Comparison of ENCODE assay signal across 9 cellular contexts in the genomic region with DNA sequence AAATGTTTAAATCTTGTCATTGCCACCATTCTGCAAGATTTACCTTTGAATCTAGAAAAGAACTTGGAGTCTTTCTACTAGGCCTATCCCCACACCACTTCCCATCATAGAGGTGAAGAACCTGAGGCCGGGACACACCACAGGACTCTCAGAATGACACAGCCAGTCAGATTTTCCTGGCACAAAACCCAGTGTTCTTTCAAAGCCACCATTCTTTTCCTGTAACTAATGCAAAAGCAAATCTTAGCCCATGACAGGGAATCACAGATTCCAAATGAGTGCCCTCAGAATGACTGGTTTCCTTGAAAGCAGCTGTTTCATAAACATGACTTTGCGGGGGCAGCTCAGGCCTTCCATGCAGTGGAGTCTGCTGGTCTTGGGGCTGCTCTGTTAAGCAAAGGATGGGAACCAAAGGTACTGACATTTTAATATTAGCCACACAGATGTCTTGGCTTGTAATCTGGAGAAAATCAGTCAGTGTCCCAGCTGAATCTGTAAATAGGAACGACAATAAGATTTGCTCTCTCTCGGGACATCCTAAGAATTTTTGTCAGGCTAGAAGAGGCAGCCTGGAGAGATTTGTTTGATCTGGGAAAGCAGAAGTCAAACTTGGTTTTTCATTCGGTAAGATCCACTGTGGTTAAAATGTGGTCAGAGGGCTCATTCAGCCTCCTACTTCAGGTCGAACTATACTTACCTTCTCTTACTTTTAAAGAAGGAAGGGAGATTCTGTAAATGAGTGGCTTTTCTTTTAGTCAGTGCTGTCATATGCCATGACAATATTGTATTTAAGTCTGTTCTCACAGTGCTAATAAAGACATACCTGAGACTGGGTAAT.
DNase-seq lines count a peak whose midpoint lies in the region; ATAC-seq and TF ChIP-seq lines count a peak whose summit lies in the region.
"Had no signal": no experiment of that assay in that cellular context is flagged by ENCODE, and none has a peak within 500 bp of the region (broad histone marks: within the 10 kb centered on the region; RNA-seq: fewer than 3 reads in every experiment).

No MANE protein-coding gene starts in this region.

- no peaks in the 10 kb centered on the region for H3K36me3 ChIP-seq in breast epithelium

- H3K27me3 ChIP-seq in breast epithelium, result no peaks in the 10 kb centered on the region

- H3K4me3 ChIP-seq in breast epithelium, result no peak overlapping the region

- no peaks in the 10 kb centered on the region for H3K9me3 Mint-ChIP-seq in memory B cell
- H3K9me3 Mint-ChIP-seq: dendritic cell treated with granulocyte-macrophage colony-stimulating factor and Interleukin-4, amounts not matched to agents 40 ng/mL and 50 ng/mL, for 4 days had no signal

- peaks cover 13% of the 10 kb centered on the region for H3K4me1 Mint-ChIP-seq in memory B cell

- no peaks in the 10 kb centered on the region for H3K4me1 ChIP-seq in breast epithelium

- no peak for TF ChIP-seq POLR2A in breast epithelium (IDR thresholded peaks at IDR 0.05)

- no peaks in the 10 kb centered on the region for H3K9me3 ChIP-seq in breast epithelium

- no peaks in the 10 kb centered on the region for H3K27me3 Mint-ChIP-seq in memory B cell

- TF ChIP-seq CTCF in breast epithelium (IDR thresholded peaks at IDR 0.05), result no peak

- H3K27ac ChIP-seq in breast epithelium, result peak overlapping the region in 1 of 2 donors; percentile 19

- H3K4me3 Mint-ChIP-seq in memory B cell, result peak overlapping the region; percentile 7
- H3K4me3 Mint-ChIP-seq: dendritic cell treated with granulocyte-macrophage colony-stimulating factor and Interleukin-4, amounts not matched to agents 40 ng/mL and 50 ng/mL, for 4 days had no signal

- DNase-seq in HCEC 1CT (peak; percentile 22), OCI-M1 (lab: John Stamatoyannopoulos, UW) (peak; percentile 54), memory B cell (ENCODE audit: low spot score in 2 of 2) (no peak), iPS-NIHi11 (ENCODE audit: low spot score) (no peak), breast epithelium (ENCODE audit: low spot score in 2 of 2) (no peak), inferior parietal cortex (ENCODE audit: extremely low spot score) (no peak)
- DNase-seq in stimulated activated naive CD4-positive, alpha-beta T cell (lab: John Stamatoyannopoulos, UW), result no peak

- intact Hi-C loops in breast epithelium (cut with DNase I; ENCODE audit: low total_unique reads), result no loop called here

- no peak overlapping the region for H3K27ac Mint-ChIP-seq in memory B cell
- H3K27ac Mint-ChIP-seq: dendritic cell treated with granulocyte-macrophage colony-stimulating factor and Interleukin-4, amounts not matched to agents 40 ng/mL and 50 ng/mL, for 4 days had no signal

- ATAC-seq in GM18519 (IDR thresholded peaks at IDR 0.05; ENCODE audit: low FRiP score, unreplicated experiment) (peak; percentile 69), memory B cell (ENCODE audit: low read depth) (peak; percentile 76)

- no peaks in the 10 kb centered on the region for H3K36me3 Mint-ChIP-seq in memory B cell

Comparison
In these comparisons a context has a peak if more than half of its experiments do, and no peak if none do; other contexts are left out.
1. DNase-seq: peak in HCEC 1CT (single experiment) and OCI-M1 (single experiment); none in memory B cell (0 of 2), stimulated activated naive CD4-positive, alpha-beta T cell (0 of 6), iPS-NIHi11 (single experiment), breast epithelium (0 of 2) and inferior parietal cortex (single experiment).